In the genomic region with DNA sequence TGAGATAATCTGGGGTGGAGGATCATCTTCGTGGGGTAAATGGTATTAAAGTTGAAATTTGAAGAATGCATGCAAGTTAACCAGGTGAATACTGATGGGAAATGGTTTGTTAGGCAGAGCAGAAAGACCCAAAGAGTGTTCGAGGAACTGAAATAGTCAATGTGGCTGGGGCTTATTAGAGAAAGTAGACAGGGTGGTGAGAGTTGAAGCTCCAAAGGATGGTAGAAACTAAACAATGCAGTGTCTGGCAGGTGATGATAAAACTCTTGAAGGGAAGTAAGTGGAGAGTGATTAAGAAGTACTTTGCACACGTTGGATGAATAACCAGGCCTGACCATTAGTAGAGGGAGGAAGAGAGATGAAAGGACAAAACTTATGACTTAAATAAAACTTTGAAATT, we compare ENCODE assay signal across 1 cellular context.
TF ChIP-seq lines count a peak whose summit lies in the region.

No MANE protein-coding gene starts in this region.

TF ChIP-seq in HepG2, 621 proteins besides CTCF, POLR2A, EP300 and RAD21:
- TF ChIP-seq ZNF30 (CRISPR knock-in tag; IDR thresholded peaks at IDR 0.05), result no peak
- no peak for TF ChIP-seq ZNF430 (CRISPR knock-in tag; IDR thresholded peaks at IDR 0.05)
- TF ChIP-seq, protein P1, sequence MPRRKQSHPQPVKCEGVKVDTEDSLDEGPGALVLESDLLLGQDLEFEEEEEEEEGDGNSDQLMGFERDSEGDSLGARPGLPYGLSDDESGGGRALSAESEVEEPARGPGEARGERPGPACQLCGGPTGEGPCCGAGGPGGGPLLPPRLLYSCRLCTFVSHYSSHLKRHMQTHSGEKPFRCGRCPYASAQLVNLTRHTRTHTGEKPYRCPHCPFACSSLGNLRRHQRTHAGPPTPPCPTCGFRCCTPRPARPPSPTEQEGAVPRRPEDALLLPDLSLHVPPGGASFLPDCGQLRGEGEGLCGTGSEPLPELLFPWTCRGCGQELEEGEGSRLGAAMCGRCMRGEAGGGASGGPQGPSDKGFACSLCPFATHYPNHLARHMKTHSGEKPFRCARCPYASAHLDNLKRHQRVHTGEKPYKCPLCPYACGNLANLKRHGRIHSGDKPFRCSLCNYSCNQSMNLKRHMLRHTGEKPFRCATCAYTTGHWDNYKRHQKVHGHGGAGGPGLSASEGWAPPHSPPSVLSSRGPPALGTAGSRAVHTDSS (CRISPR knock-in tag; conservative IDR thresholded peaks at IDR 0.05), result no peak
- TF ChIP-seq, protein P2, sequence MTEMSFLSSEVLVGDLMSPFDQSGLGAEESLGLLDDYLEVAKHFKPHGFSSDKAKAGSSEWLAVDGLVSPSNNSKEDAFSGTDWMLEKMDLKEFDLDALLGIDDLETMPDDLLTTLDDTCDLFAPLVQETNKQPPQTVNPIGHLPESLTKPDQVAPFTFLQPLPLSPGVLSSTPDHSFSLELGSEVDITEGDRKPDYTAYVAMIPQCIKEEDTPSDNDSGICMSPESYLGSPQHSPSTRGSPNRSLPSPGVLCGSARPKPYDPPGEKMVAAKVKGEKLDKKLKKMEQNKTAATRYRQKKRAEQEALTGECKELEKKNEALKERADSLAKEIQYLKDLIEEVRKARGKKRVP (CRISPR knock-in tag; IDR thresholded peaks at IDR 0.05), result no peak
